In the genomic region with DNA sequence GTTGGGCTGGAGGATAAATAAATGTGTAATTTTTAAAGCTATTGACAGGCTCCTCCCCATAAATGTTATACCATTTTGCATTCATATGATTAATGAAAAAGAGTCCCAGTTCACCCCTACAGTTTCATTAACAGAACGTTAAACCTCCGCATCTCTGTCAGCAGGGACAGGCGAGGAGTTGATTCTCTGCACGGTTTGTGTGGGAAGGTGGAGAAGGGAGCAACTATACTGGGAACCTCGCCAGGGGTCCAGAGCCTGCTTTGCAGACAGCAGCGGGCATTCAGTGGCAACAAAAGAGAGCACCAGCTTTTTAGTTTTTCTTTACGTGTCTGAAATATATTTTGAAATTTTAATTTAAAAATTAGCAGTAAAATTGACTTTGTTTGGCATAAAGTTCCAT, we compare ENCODE assay signal across 22 cellular contexts.
"Had no signal": no experiment of that assay in that cellular context is flagged by ENCODE, and none has a peak within 500 bp of the region (broad histone marks: within the 10 kb centered on the region; RNA-seq: fewer than 3 reads in every experiment).

No MANE protein-coding gene starts in this region.

- H3K27ac ChIP-seq: esophagus muscularis mucosa, foreskin keratinocyte, gastroesophageal sphincter, heart left ventricle, hepatocyte, psoas muscle, suprapubic skin, transverse colon, upper lobe of right lung, uterus had no signal

- DNase-seq: effector memory CD4-positive, alpha-beta T cell; foreskin keratinocyte; heart left ventricle; kidney; mesenchymal stem cell; mucosa of descending colon; naive B cell; psoas muscle; stimulated activated CD4-positive, alpha-beta T cell treated with anti-CD3 and anti-CD28 coated beads, Interleukin-12 subunit alpha, Interleukin-12 subunit beta, amount 100 ng/mL, for 4 hours; stimulated activated CD4-positive, alpha-beta T cell treated with anti-CD3 and anti-CD28 coated beads, Interleukin-1b, Interleukin-23, amount 100 ng/mL, for 48 hours; stimulated activated CD4-positive, alpha-beta T cell treated with anti-CD3 and anti-CD28 coated beads, Interleukin-4, amount 100 ng/mL, for 1 hour; stimulated activated CD8-positive, alpha-beta memory T cell treated with anti-CD3 and anti-CD28 coated beads, Interleukin-4, amount 100 ng/mL, for 48 hours; stimulated activated naive CD4-positive, alpha-beta T cell; stimulated activated naive CD8-positive, alpha-beta T cell treated with anti-CD3 and anti-CD28 coated beads, Interleukin-15, amount 100 ng/mL, for 72 hours; transverse colon; upper lobe of right lung; uterus had no signal

- H3K4me3 ChIP-seq: esophagus muscularis mucosa, gastroesophageal sphincter, heart left ventricle, hepatocyte, mucosa of descending colon, psoas muscle, smooth muscle cell, suprapubic skin, transverse colon, upper lobe of right lung, uterus had no signal

- H3K27me3 ChIP-seq: transverse colon, upper lobe of right lung, uterus had no signal
